9 cellular contexts compared by ENCODE assay signal in genomic region chr1:37410815-37411214, GRCh38.
DNase-seq lines count a peak whose midpoint lies in the region; ATAC-seq and TF ChIP-seq lines count a peak whose summit lies in the region.
"Had no signal": no experiment of that assay in that cellular context is flagged by ENCODE, and none has a peak within 500 bp of the region (broad histone marks: within the 10 kb centered on the region; RNA-seq: fewer than 3 reads in every experiment).

No MANE protein-coding gene starts in this region.

- no CpG with 5 or more reads among the region's 7 CpGs for WGBS in trophoblast cell (ENCODE audit: extremely low coverage, insufficient coverage, insufficient read length)

- no peaks in the 10 kb centered on the region for H3K36me3 Mint-ChIP-seq in activated CD4-positive, alpha-beta T cell treated with anti-CD3 and anti-CD28 coated beads for 36 hours (ENCODE audit: low read depth)
- H3K36me3 Mint-ChIP-seq in T-helper 17 cell (ENCODE audit: low read depth), result peaks cover 4% of the 10 kb centered on the region

- H3K9ac ChIP-seq in trophoblast cell (ENCODE audit: low read length), result no peak overlapping the region

- H3K4me1 Mint-ChIP-seq in activated CD4-positive, alpha-beta T cell treated with anti-CD3 and anti-CD28 coated beads for 36 hours, result no peaks in the 10 kb centered on the region
- H3K4me1 Mint-ChIP-seq in T-helper 17 cell, result no peaks in the 10 kb centered on the region
- H3K4me1 Mint-ChIP-seq: naive thymus-derived CD4-positive, alpha-beta T cell had no signal

- intact Hi-C loops in activated CD4-positive, alpha-beta T cell treated with anti-CD3 and anti-CD28 coated beads for 36 hours (cut with DNase I, micrococcal nuclease), result no loop called here

- TF ChIP-seq CTCF in BE2C (IDR thresholded peaks at IDR 0.05; ENCODE audit: low read depth, low read length), result no peak

- H3K79me2 ChIP-seq in trophoblast cell (ENCODE audit: control insufficient read depth, insufficient read depth, low read length, poor library complexity), result no peaks in the 10 kb centered on the region

- H3K27ac Mint-ChIP-seq in activated CD4-positive, alpha-beta T cell treated with anti-CD3 and anti-CD28 coated beads for 36 hours, result no peak overlapping the region
- no peak overlapping the region for H3K27ac Mint-ChIP-seq in T-helper 17 cell
- H3K27ac Mint-ChIP-seq: naive thymus-derived CD4-positive, alpha-beta T cell had no signal

- H3K4me1 ChIP-seq in trophoblast cell (ENCODE audit: control insufficient read depth in 1 of 2, insufficient read depth in 2 of 2, low read length in 2 of 2) (no peaks in the 10 kb centered on the region), BE2C (no peaks in the 10 kb centered on the region; the same call in 1 of the 2 replicates)

- peak; percentile 42 for DNase-seq in activated CD4-positive, alpha-beta T cell treated with anti-CD3 and anti-CD28 coated beads for 36 hours
- DNase-seq in activated CD4-positive, alpha-beta T cell treated with anti-CD3 and anti-CD28 coated beads, Interleukin-2, amount 50 U/mL, for 4 hours, result no peak
- DNase-seq in NCI-H82 treated with DMSO at 0.1 percent for 48 hours (lab: John Stamatoyannopoulos, UW; ENCODE audit: unreplicated experiment) (peak; percentile 3), dermis blood vessel endothelial cell (peak; percentile 46), trophoblast cell (peak; percentile 14 to 54), substantia nigra (lab: John Stamatoyannopoulos, UW) (no peak), BE2C (no peak), T-helper 17 cell (no peak)

- H2AFZ ChIP-seq in trophoblast cell (ENCODE audit: insufficient read depth, low read length, poor library complexity), result no peak overlapping the region

- H3K79me1 ChIP-seq in trophoblast cell (ENCODE audit: low read length), result no peaks in the 10 kb centered on the region

- H2BK5ac ChIP-seq in trophoblast cell (ENCODE audit: low read depth, low read length, poor library complexity), result no peak overlapping the region

- H3K4ac ChIP-seq in trophoblast cell (ENCODE audit: low read depth, low read length), result no peak overlapping the region

- no peaks in the 10 kb centered on the region for H3K9me3 Mint-ChIP-seq in activated CD4-positive, alpha-beta T cell treated with anti-CD3 and anti-CD28 coated beads for 36 hours (ENCODE audit: low read depth)

- no peak overlapping the region for H3K18ac ChIP-seq in trophoblast cell (ENCODE audit: low read length)

- CTCF ChIA-PET in activated CD4-positive, alpha-beta T cell treated with anti-CD3 and anti-CD28 coated beads for 36 hours (lab: Charles Lee), result interaction anchor here (0.6 kb wide), 1 partner anchor 193 kb away, joined by 3 read pairs; no protein-coding TSS in a partner anchor

- no peak overlapping the region for H3K27ac ChIP-seq in trophoblast cell (ENCODE audit: low read depth, low read length)
- H3K27ac ChIP-seq in substantia nigra (ENCODE audit: low read depth, low read length, poor library complexity, severe bottlenecking), result no peak overlapping the region

- no peaks in the 10 kb centered on the region for H3K27me3 ChIP-seq in trophoblast cell (ENCODE audit: insufficient read depth, low read length)
- no peaks in the 10 kb centered on the region for H3K27me3 ChIP-seq in BE2C

- H4K12ac ChIP-seq in trophoblast cell (ENCODE audit: low read depth, low read length), result no peak overlapping the region

- H2AK5ac ChIP-seq in trophoblast cell (ENCODE audit: low read length), result no peak overlapping the region

- H3K23ac ChIP-seq in trophoblast cell (ENCODE audit: low read length), result no peak overlapping the region

- POLR2A ChIA-PET in activated CD4-positive, alpha-beta T cell treated with anti-CD3 and anti-CD28 coated beads for 36 hours (lab: Charles Lee), result no interaction called here

- peaks cover 6% of the 10 kb centered on the region for H3K27me3 Mint-ChIP-seq in activated CD4-positive, alpha-beta T cell treated with anti-CD3 and anti-CD28 coated beads for 36 hours
- H3K27me3 Mint-ChIP-seq in T-helper 17 cell, result peaks cover 57% of the 10 kb centered on the region

- peaks cover 6% of the 10 kb centered on the region for H3K9me3 ChIP-seq in trophoblast cell (ENCODE audit: insufficient read depth, low read depth, low read length)
- no peaks in the 10 kb centered on the region for H3K9me3 ChIP-seq in BE2C
- no peaks in the 10 kb centered on the region for H3K9me3 ChIP-seq in T-helper 17 cell (ENCODE audit: control insufficient read depth, low read length, poor library complexity, severe bottlenecking)

- H3K4me2 ChIP-seq in trophoblast cell (ENCODE audit: low read length), result no peak overlapping the region

- no peak overlapping the region for H3K14ac ChIP-seq in trophoblast cell (ENCODE audit: low read length)

- no peak overlapping the region for H3K4me3 Mint-ChIP-seq in activated CD4-positive, alpha-beta T cell treated with anti-CD3 and anti-CD28 coated beads for 36 hours
- H3K4me3 Mint-ChIP-seq in T-helper 17 cell, result no peak overlapping the region
- H3K4me3 Mint-ChIP-seq: naive thymus-derived CD4-positive, alpha-beta T cell had no signal

- no peak overlapping the region for H4K91ac ChIP-seq in trophoblast cell (ENCODE audit: low read depth, low read length)

- H2BK12ac ChIP-seq in trophoblast cell (ENCODE audit: low read length), result no peak overlapping the region

- no peak overlapping the region for H4K8ac ChIP-seq in trophoblast cell (ENCODE audit: low read depth, low read length)

- no peak overlapping the region for H2BK120ac ChIP-seq in trophoblast cell (ENCODE audit: insufficient read depth, low read length, poor library complexity)

- no peak for ATAC-seq in activated CD4-positive, alpha-beta T cell treated with anti-CD3 and anti-CD28 coated beads for 36 hours
- ATAC-seq in T-helper 17 cell, result no peak
- ATAC-seq: naive thymus-derived CD4-positive, alpha-beta T cell had no signal

- H3K36me3 ChIP-seq in trophoblast cell (ENCODE audit: control insufficient read depth in 1 of 2, insufficient read depth in 2 of 2, low read length in 2 of 2), result no peaks in the 10 kb centered on the region
- no peaks in the 10 kb centered on the region for H3K36me3 ChIP-seq in BE2C

- no peak overlapping the region for H3K4me3 ChIP-seq in trophoblast cell (ENCODE audit: low read depth, low read length)
- H3K4me3 ChIP-seq in BE2C (ENCODE audit: low read depth, low read length), result no peak overlapping the region

Comparison
In these comparisons a context has a peak if more than half of its experiments do, and no peak if none do; other contexts are left out.
1. DNase-seq: peak in activated CD4-positive, alpha-beta T cell treated with anti-CD3 and anti-CD28 coated beads for 36 hours (single experiment), NCI-H82 treated with DMSO at 0.1 percent for 48 hours (single experiment), dermis blood vessel endothelial cell (single experiment) and trophoblast cell (2 of 2); none in activated CD4-positive, alpha-beta T cell treated with anti-CD3 and anti-CD28 coated beads, Interleukin-2, amount 50 U/mL, for 4 hours (0 of 2), substantia nigra (0 of 49), BE2C (single experiment) and T-helper 17 cell (0 of 3).